In the genomic region with DNA sequence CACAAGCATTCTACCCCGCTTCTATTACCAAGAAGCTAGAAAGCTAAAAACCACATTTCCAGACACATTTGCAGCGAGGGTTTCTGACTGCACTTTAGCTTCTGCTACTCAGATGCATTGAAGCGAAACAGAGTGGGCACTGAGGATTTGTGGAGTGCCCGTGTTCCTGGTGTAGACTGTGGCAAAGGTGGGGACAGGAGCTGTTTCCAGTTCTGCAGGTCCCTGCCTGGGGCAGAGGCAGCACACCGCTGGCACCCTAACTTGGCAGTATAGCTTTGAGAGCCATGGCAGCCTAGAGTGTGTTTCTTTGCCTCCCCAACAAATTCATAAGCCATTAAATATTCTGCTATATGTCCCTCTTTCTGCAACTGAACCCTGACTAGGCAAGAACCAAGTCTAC, we compare ENCODE assay signal across 24 cellular contexts.
DNase-seq lines count a peak whose midpoint lies in the region; ATAC-seq and TF ChIP-seq lines count a peak whose summit lies in the region.
"Had no signal": no experiment of that assay in that cellular context is flagged by ENCODE, and none has a peak within 500 bp of the region (broad histone marks: within the 10 kb centered on the region; RNA-seq: fewer than 3 reads in every experiment).

No MANE protein-coding gene starts in this region.

- CTCF ChIA-PET in CD4-positive, alpha-beta memory T cell (lab: Charles Lee; ENCODE audit: partially characterized antibody): no interaction called here
- CTCF ChIA-PET in activated CD8-positive, alpha-beta memory T cell treated with anti-CD3 and anti-CD28 coated beads, Interleukin-2, amount 10 ng/mL, durations not matched to agents 7 days and 5 days (lab: Charles Lee): no interaction called here

- no peak overlapping the region for H3K4me3 Mint-ChIP-seq in CD4-positive, alpha-beta memory T cell
- H3K4me3 Mint-ChIP-seq in activated CD8-positive, alpha-beta memory T cell treated with anti-CD3 and anti-CD28 coated beads, Interleukin-2, amount 10 ng/mL, durations not matched to agents 7 days and 5 days: no peak overlapping the region
- H3K4me3 Mint-ChIP-seq: CD4-positive, alpha-beta T cell; HFFc6 had no signal

- H3K79me2 ChIP-seq in osteoblast (ENCODE audit: insufficient read depth, low read length): no peaks in the 10 kb centered on the region

- H3K9me3 ChIP-seq in osteoblast (ENCODE audit: low read depth, low read length): no peaks in the 10 kb centered on the region
- no peaks in the 10 kb centered on the region for H3K9me3 ChIP-seq in CD4-positive, alpha-beta memory T cell (ENCODE audit: control insufficient read depth in 1 of 2, low read length in 2 of 2)
- H3K9me3 ChIP-seq: A549; BE2C; BLaER1 treated with 17β-estradiol and CSF1 and Interleukin-3, amounts not matched to agents 10 nM and 100 nM; HAP-1 had no signal

- no peak overlapping the region for H3K4me2 ChIP-seq in osteoblast (ENCODE audit: insufficient read depth, low read length)
- H3K4me2 ChIP-seq: A549; BLaER1 treated with 17β-estradiol and CSF1 and Interleukin-3, amounts not matched to agents 10 nM and 100 nM had no signal

- H3K4me3 ChIP-seq in coronary artery (no peak overlapping the region), osteoblast (ENCODE audit: insufficient read depth, low read length) (no peak overlapping the region)
- H3K4me3 ChIP-seq in CD4-positive, alpha-beta memory T cell (ENCODE audit: low read length in 2 of 2): no peak overlapping the region
- H3K4me3 ChIP-seq: A549; BLaER1 treated with 17β-estradiol and CSF1 and Interleukin-3, amounts not matched to agents 10 nM and 100 nM; GM12878; HAP-1 had no signal

- H3K27me3 Mint-ChIP-seq in CD4-positive, alpha-beta memory T cell: peaks cover 7 to 9% of the 10 kb centered on the region in 2 donors
- H3K27me3 Mint-ChIP-seq in activated CD8-positive, alpha-beta memory T cell treated with anti-CD3 and anti-CD28 coated beads, Interleukin-2, amount 10 ng/mL, durations not matched to agents 7 days and 5 days: peaks cover 50% of the 10 kb centered on the region

- intact Hi-C loops in CD4-positive, alpha-beta memory T cell (cut with micrococcal nuclease): no loop called here

- no peak for ATAC-seq in activated CD8-positive, alpha-beta memory T cell treated with anti-CD3 and anti-CD28 coated beads, Interleukin-2, amount 10 ng/mL, durations not matched to agents 7 days and 5 days
- ATAC-seq: A549, GM12878 had no signal

- H3K27me3 ChIP-seq in osteoblast (ENCODE audit: insufficient read depth, low read length): no peaks in the 10 kb centered on the region
- no peaks in the 10 kb centered on the region for H3K27me3 ChIP-seq in CD4-positive, alpha-beta memory T cell (ENCODE audit: insufficient read depth, low read length)
- H3K27me3 ChIP-seq: BE2C; BLaER1 treated with 17β-estradiol and CSF1 and Interleukin-3, amounts not matched to agents 10 nM and 100 nM had no signal

- H4K20me1 ChIP-seq in osteoblast (ENCODE audit: insufficient read depth, low read length): no peaks in the 10 kb centered on the region
- H4K20me1 ChIP-seq: BLaER1 treated with 17β-estradiol and CSF1 and Interleukin-3, amounts not matched to agents 10 nM and 100 nM had no signal

- peaks cover 8% of the 10 kb centered on the region for H3K4me1 ChIP-seq in osteoblast (ENCODE audit: insufficient read depth, low read length)
- H3K4me1 ChIP-seq in CD4-positive, alpha-beta memory T cell (ENCODE audit: insufficient read depth, low read length): no peaks in the 10 kb centered on the region
- H3K4me1 ChIP-seq: A549, HAP-1 had no signal

- TF ChIP-seq CTCF in coronary artery (IDR thresholded peaks at IDR 0.05) (no peak), osteoblast (IDR thresholded peaks at IDR 0.05; ENCODE audit: extremely low read depth, low read depth, low read length) (no peak), GM20000 (IDR thresholded peaks at IDR 0.05; ENCODE audit: extremely low read depth, missing control alignments) (no peak)

- no peak overlapping the region for H3K27ac Mint-ChIP-seq in CD4-positive, alpha-beta memory T cell
- no peak overlapping the region for H3K27ac Mint-ChIP-seq in activated CD8-positive, alpha-beta memory T cell treated with anti-CD3 and anti-CD28 coated beads, Interleukin-2, amount 10 ng/mL, durations not matched to agents 7 days and 5 days
- H3K27ac Mint-ChIP-seq: CD14-positive monocyte; CD4-positive, alpha-beta T cell; HFFc6 had no signal

- no peaks in the 10 kb centered on the region for H3K9me3 Mint-ChIP-seq in CD4-positive, alpha-beta memory T cell
- no peaks in the 10 kb centered on the region for H3K9me3 Mint-ChIP-seq in activated CD8-positive, alpha-beta memory T cell treated with anti-CD3 and anti-CD28 coated beads, Interleukin-2, amount 10 ng/mL, durations not matched to agents 7 days and 5 days (ENCODE audit: low read depth)
- H3K9me3 Mint-ChIP-seq: CD14-positive monocyte; CD4-positive, alpha-beta T cell; HFFc6 had no signal

- no peaks in the 10 kb centered on the region for H3K4me1 Mint-ChIP-seq in CD4-positive, alpha-beta memory T cell
- no peaks in the 10 kb centered on the region for H3K4me1 Mint-ChIP-seq in activated CD8-positive, alpha-beta memory T cell treated with anti-CD3 and anti-CD28 coated beads, Interleukin-2, amount 10 ng/mL, durations not matched to agents 7 days and 5 days

- POLR2A ChIA-PET in CD4-positive, alpha-beta memory T cell (lab: Charles Lee; ENCODE audit: partially characterized antibody): no interaction called here

- peak; percentile 59 for DNase-seq in DMS79 treated with DMSO at 0.1 percent for 48 hours (lab: John Stamatoyannopoulos, UW)
- peak; percentile 36 for DNase-seq in coronary artery (ENCODE audit: low spot score)
- peak; percentile 22 for DNase-seq in osteoblast (ENCODE audit: insufficient read length, low spot score, missing footprints)
- DNase-seq in CD4-positive, alpha-beta memory T cell: no peak
- DNase-seq in GM20000 (ENCODE audit: low spot score): no peak
- DNase-seq in NCI-H128 (lab: John Stamatoyannopoulos, UW; ENCODE audit: unreplicated experiment): no peak
- no peak for DNase-seq in activated CD8-positive, alpha-beta memory T cell treated with anti-CD3 and anti-CD28 coated beads, Interleukin-2, amount 10 ng/mL, durations not matched to agents 7 days and 5 days
- DNase-seq: 8988T; ACHN; AML-193; BE2C; Calu3; CD4-positive, alpha-beta T cell; COR-L47; DMS53; EL; GDM1; GOT3; HFFc6 had no signal

- no peaks in the 10 kb centered on the region for H3K36me3 Mint-ChIP-seq in CD4-positive, alpha-beta memory T cell
- no peaks in the 10 kb centered on the region for H3K36me3 Mint-ChIP-seq in activated CD8-positive, alpha-beta memory T cell treated with anti-CD3 and anti-CD28 coated beads, Interleukin-2, amount 10 ng/mL, durations not matched to agents 7 days and 5 days
- H3K36me3 Mint-ChIP-seq: CD14-positive monocyte had no signal

- no peak overlapping the region for H2AFZ ChIP-seq in osteoblast (ENCODE audit: low read length)

- H3K36me3 ChIP-seq in osteoblast (ENCODE audit: insufficient read depth, low read length): no peaks in the 10 kb centered on the region
- no peaks in the 10 kb centered on the region for H3K36me3 ChIP-seq in CD4-positive, alpha-beta memory T cell (ENCODE audit: insufficient read depth, low read length)
- H3K36me3 ChIP-seq: BE2C; BLaER1 treated with 17β-estradiol and CSF1 and Interleukin-3, amounts not matched to agents 10 nM and 100 nM; HAP-1 had no signal

- H3K27ac ChIP-seq in coronary artery: no peak overlapping the region
- no peak overlapping the region for H3K27ac ChIP-seq in osteoblast (ENCODE audit: low read depth, low read length)
- H3K27ac ChIP-seq in CD4-positive, alpha-beta memory T cell (ENCODE audit: low read depth, low read length): no peak overlapping the region
- H3K27ac ChIP-seq: A549; BLaER1 treated with 17β-estradiol and CSF1 and Interleukin-3, amounts not matched to agents 10 nM and 100 nM had no signal

Comparison
In these comparisons a context has a peak if more than half of its experiments do, and no peak if none do; other contexts are left out.
1. DNase-seq: peak in DMS79 treated with DMSO at 0.1 percent for 48 hours (single experiment), coronary artery (single experiment) and osteoblast (single experiment); none in CD4-positive, alpha-beta memory T cell (0 of 5), GM20000 (single experiment), NCI-H128 (single experiment) and activated CD8-positive, alpha-beta memory T cell treated with anti-CD3 and anti-CD28 coated beads, Interleukin-2, amount 10 ng/mL, durations not matched to agents 7 days and 5 days (single experiment).